1 cellular context compared by ENCODE assay signal in genomic region chr11:61771195-61771894, GRCh38.
TF ChIP-seq lines count a peak whose summit lies in the region.

No MANE protein-coding gene starts in this region.

TF ChIP-seq in HCT116, 20 proteins besides CTCF, POLR2A, EP300 and RAD21 (continued from another document):
- no peak for TF ChIP-seq ZNF274 (IDR thresholded peaks at IDR 0.05; ENCODE audit: low read depth, low read length)
- TF ChIP-seq POLR2AphosphoS5 (IDR thresholded peaks at IDR 0.05; ENCODE audit: low read depth, low read length) = no peak
- no peak for TF ChIP-seq EZH2phosphoT487 (IDR thresholded peaks at IDR 0.05; ENCODE audit: borderline replicate concordance)
- TF ChIP-seq CEBPB (IDR thresholded peaks at IDR 0.05; ENCODE audit: low read depth) = no peak
- TF ChIP-seq EGR1 (IDR thresholded peaks at IDR 0.05; ENCODE audit: low read depth) = no peak
- no peak for TF ChIP-seq SIN3A (IDR thresholded peaks at IDR 0.05; ENCODE audit: low read depth)
- TF ChIP-seq REST (IDR thresholded peaks at IDR 0.05; ENCODE audit: low read depth) = no peak
TF ChIP-seq in HCT116: peak in this region for 0.
